Comparison of ENCODE assay signal across 8 cellular contexts in the genomic region with DNA sequence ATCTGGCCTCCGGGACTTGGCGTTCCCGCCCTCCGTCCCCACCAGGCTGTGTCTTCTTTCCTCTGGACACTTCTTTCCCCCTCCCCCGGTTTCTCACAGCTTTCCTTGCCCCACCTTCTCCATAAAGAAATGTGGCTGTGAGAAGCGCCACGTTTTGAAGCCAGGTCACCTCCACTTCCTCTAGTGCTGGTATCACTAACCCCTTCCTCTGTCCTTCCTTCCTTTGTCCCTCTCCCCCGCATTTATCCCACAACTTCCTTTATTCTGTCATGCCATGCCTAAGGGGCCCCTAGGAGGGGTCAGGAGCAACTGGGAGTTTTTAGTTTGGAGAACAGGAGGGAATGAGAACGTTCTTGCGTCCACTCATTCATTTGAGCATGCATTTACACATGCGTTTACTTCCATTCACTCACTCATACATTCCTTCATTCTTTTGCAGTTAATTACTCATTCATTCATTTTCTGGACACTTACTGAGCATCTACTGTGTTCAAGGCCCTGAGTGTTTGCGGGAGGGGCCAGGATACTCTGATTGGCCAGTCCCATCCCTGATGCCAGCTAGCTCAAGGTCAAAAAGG. TPM values are rescaled to one million over a fixed set of nuclear protein-coding genes. Genes with fewer than 3 reads are reported as not detected.
A peak's percentile ranks its signal among the peaks of the same experiment; 100 is the strongest.
DNase-seq lines count a peak whose midpoint lies in the region; ATAC-seq, FAIRE-seq and TF ChIP-seq lines count a peak whose summit lies in the region.

No MANE protein-coding gene starts in this region.

- no peaks in the 10 kb centered on the region for H3K27me3 Mint-ChIP-seq in Caco-2 (ENCODE audit: insufficient read depth, unreplicated experiment)
- H3K27me3 Mint-ChIP-seq in dendritic cell treated with granulocyte-macrophage colony-stimulating factor and Interleukin-4, amounts not matched to agents 40 ng/mL and 50 ng/mL, for 4 days: peaks cover 11% of the 10 kb centered on the region
- no peaks in the 10 kb centered on the region for H3K27me3 Mint-ChIP-seq in natural killer cell treated with Interleukin-12 subunit alpha and Interleukin-12 subunit beta and Interleukin-15 and Interleukin-18, amount 100 ng/mL, for 72 hours

- H3K4me1 Mint-ChIP-seq in Caco-2 (ENCODE audit: low read depth, unreplicated experiment): peaks cover 9% of the 10 kb centered on the region
- H3K4me1 Mint-ChIP-seq in dendritic cell treated with granulocyte-macrophage colony-stimulating factor and Interleukin-4, amounts not matched to agents 40 ng/mL and 50 ng/mL, for 4 days (ENCODE audit: low read depth): peaks cover 60% of the 10 kb centered on the region
- peaks cover 6 to 21% of the 10 kb centered on the region in 2 donors for H3K4me1 Mint-ChIP-seq in natural killer cell treated with Interleukin-12 subunit alpha and Interleukin-12 subunit beta and Interleukin-15 and Interleukin-18, amount 100 ng/mL, for 72 hours (ENCODE audit: low read depth in 2 of 2)

- H3K36me3 ChIP-seq in Caco-2 (ENCODE audit: control insufficient read depth, insufficient read depth, low read length): no peaks in the 10 kb centered on the region

- intact Hi-C loops in Caco-2 (cut with micrococcal nuclease; ENCODE audit: unreplicated experiment): no loop called here
- intact Hi-C loops in dendritic cell treated with granulocyte-macrophage colony-stimulating factor and Interleukin-4, amounts not matched to agents 40 ng/mL and 50 ng/mL, for 4 days (cut with micrococcal nuclease): no loop called here

- no peaks in the 10 kb centered on the region; the same call in 1 of the 2 replicates for H3K4me1 ChIP-seq in Caco-2

- BruUV-seq in Caco-2 (replicated peaks; lab: Mats Ljungman, UMichigan): TSS peak; percentile 81

- no peaks in the 10 kb centered on the region for H3K27me3 ChIP-seq in Caco-2 (replicated peaks; ENCODE audit: control insufficient read depth, insufficient read depth, low read length)

- H3K4me3 ChIP-seq in Caco-2 (ENCODE audit: low read depth, low read length): peak overlapping the region; percentile 37

- H3K27ac Mint-ChIP-seq in Caco-2 (ENCODE audit: unreplicated experiment): peak overlapping the region; percentile 94
- peak overlapping the region; percentile 23 for H3K27ac Mint-ChIP-seq in dendritic cell treated with granulocyte-macrophage colony-stimulating factor and Interleukin-4, amounts not matched to agents 40 ng/mL and 50 ng/mL, for 4 days
- H3K27ac Mint-ChIP-seq in natural killer cell treated with Interleukin-12 subunit alpha and Interleukin-12 subunit beta and Interleukin-15 and Interleukin-18, amount 100 ng/mL, for 72 hours: peak overlapping the region in 1 of 2 donors; percentile 43

- H3K4me3 Mint-ChIP-seq in Caco-2 (ENCODE audit: unreplicated experiment): peak overlapping the region; percentile 90
- H3K4me3 Mint-ChIP-seq in dendritic cell treated with granulocyte-macrophage colony-stimulating factor and Interleukin-4, amounts not matched to agents 40 ng/mL and 50 ng/mL, for 4 days: peak overlapping the region; percentile 77
- H3K4me3 Mint-ChIP-seq in natural killer cell treated with Interleukin-12 subunit alpha and Interleukin-12 subunit beta and Interleukin-15 and Interleukin-18, amount 100 ng/mL, for 72 hours: peak overlapping the region; percentile 64

- no peaks in the 10 kb centered on the region for H3K9me3 Mint-ChIP-seq in Caco-2 (ENCODE audit: unreplicated experiment)
- no peaks in the 10 kb centered on the region for H3K9me3 Mint-ChIP-seq in dendritic cell treated with granulocyte-macrophage colony-stimulating factor and Interleukin-4, amounts not matched to agents 40 ng/mL and 50 ng/mL, for 4 days
- no peaks in the 10 kb centered on the region for H3K9me3 Mint-ChIP-seq in natural killer cell treated with Interleukin-12 subunit alpha and Interleukin-12 subunit beta and Interleukin-15 and Interleukin-18, amount 100 ng/mL, for 72 hours

- FAIRE-seq in GM19239 (lab: Jason Lieb, UNC): no peak

- CTCF ChIA-PET in Caco-2 (lab: Charles Lee): no interaction called here

- no peaks in the 10 kb centered on the region for H3K36me3 Mint-ChIP-seq in Caco-2 (ENCODE audit: insufficient read depth, unreplicated experiment)
- no peaks in the 10 kb centered on the region for H3K36me3 Mint-ChIP-seq in dendritic cell treated with granulocyte-macrophage colony-stimulating factor and Interleukin-4, amounts not matched to agents 40 ng/mL and 50 ng/mL, for 4 days (ENCODE audit: low read depth)
- no peaks in the 10 kb centered on the region for H3K36me3 Mint-ChIP-seq in natural killer cell treated with Interleukin-12 subunit alpha and Interleukin-12 subunit beta and Interleukin-15 and Interleukin-18, amount 100 ng/mL, for 72 hours

- no peak for DNase-seq in Caco-2
- DNase-seq in NOMO-1 treated with DMSO at 0.1 percent for 48 hours (lab: John Stamatoyannopoulos, UW; ENCODE audit: unreplicated experiment): peak; percentile 24
- DNase-seq in natural killer cell treated with Interleukin-12 subunit alpha and Interleukin-12 subunit beta and Interleukin-15 and Interleukin-18, amount 100 ng/mL, for 72 hours (ENCODE audit: low spot score): no peak
- no peak for DNase-seq in GM19239 (ENCODE audit: insufficient read length, low spot score)
- DNase-seq in NCI-H2107 (lab: John Stamatoyannopoulos, UW): no peak
- DNase-seq in RKO (ENCODE audit: low spot score): no peak
- no peak for DNase-seq in GM13977 (ENCODE audit: low spot score)

- in situ Hi-C loops in GM13977 (cut with MboI; ENCODE audit: low pct_unique_long_range_greater_than_20kb, low sequenced_read_pairs, unreplicated experiment): no loop called here

- no peaks in the 10 kb centered on the region for H3K9me3 ChIP-seq in Caco-2

- ATAC-seq in natural killer cell treated with Interleukin-12 subunit alpha and Interleukin-12 subunit beta and Interleukin-15 and Interleukin-18, amount 100 ng/mL, for 72 hours: no peak

- no peak for TF ChIP-seq CTCF in Caco-2 (IDR thresholded peaks at IDR 0.05; ENCODE audit: insufficient read depth in 1 of 2, low read depth in 1 of 2, low read length in 1 of 2, severe bottlenecking in 1 of 2, unreplicated experiment in 1 of 2)
- no peak for TF ChIP-seq CTCF in GM13977 (IDR thresholded peaks at IDR 0.05; ENCODE audit: extremely low read depth, insufficient read depth, missing control alignments)

- POLR2A ChIA-PET in Caco-2 (lab: Charles Lee): no interaction called here

RNA-seq across cellular contexts. Expression of a gene that starts 5.0 kb away (rescaled TPM):
- 4.0 and 4.1 TPM in 2 replicates for total RNA-seq in Caco-2 (2022)
- under 1 TPM; 0.33 to 0.52 TPM for total RNA-seq in natural killer cell treated with Interleukin-12 subunit alpha and Interleukin-12 subunit beta and Interleukin-15 and Interleukin-18, amount 100 ng/mL, for 72 hours
